ENCODE assay signal across 8 cellular contexts in genomic region chrX:154398668-154399526, GRCh38. TPM values are rescaled to one million over a fixed set of nuclear protein-coding genes. Genes with fewer than 3 reads are reported as not detected.
A peak's percentile ranks its signal among the peaks of the same experiment; 100 is the strongest.
DNase-seq lines count a peak whose midpoint lies in the region; ATAC-seq and TF ChIP-seq lines count a peak whose summit lies in the region.

No MANE protein-coding gene starts in this region.

- H3K9me3 Mint-ChIP-seq in activated CD4-positive, alpha-beta memory T cell treated with anti-CD3 and anti-CD28 coated beads for 36 hours, result no peaks in the 10 kb centered on the region

- ATAC-seq in HG03135 (IDR thresholded peaks at IDR 0.05; ENCODE audit: unreplicated experiment), result peak; percentile 22

- 1 to 46% methylated on average over 40 to 49 of the region's 49 CpGs for WGBS in lower leg skin, 2 donors

- H3K4me3 Mint-ChIP-seq in activated CD4-positive, alpha-beta memory T cell treated with anti-CD3 and anti-CD28 coated beads for 36 hours, result peak overlapping the region; percentile 91

- H3K4me1 Mint-ChIP-seq in activated CD4-positive, alpha-beta memory T cell treated with anti-CD3 and anti-CD28 coated beads for 36 hours (ENCODE audit: low read depth), result peaks cover 7% of the 10 kb centered on the region

- H3K27me3 Mint-ChIP-seq in activated CD4-positive, alpha-beta memory T cell treated with anti-CD3 and anti-CD28 coated beads for 36 hours, result no peaks in the 10 kb centered on the region

- TF ChIP-seq POLR2A in lower leg skin (IDR thresholded peaks at IDR 0.05), result no peak

- peak in 55 of 56 donors; percentile 57 to 87 (median 74) for TF ChIP-seq CTCF in dorsolateral prefrontal cortex (IDR thresholded peaks at IDR 0.05 in 54 of 56, conservative IDR thresholded peaks at IDR 0.05 in 2 of 56; ENCODE audit: low read depth in 1 of 56, partially characterized antibody in 56 of 56)
- TF ChIP-seq CTCF in lower leg skin (IDR thresholded peaks at IDR 0.05), result no peak

- intact Hi-C loops in activated CD4-positive, alpha-beta memory T cell treated with anti-CD3 and anti-CD28 coated beads for 36 hours (cut with micrococcal nuclease), result loop anchor here (5.0 kb wide), 2 partner anchors 38 to 472 kb away; partner anchors contain the start of genes ARHGAP4 and GDI1
- intact Hi-C loops in dorsolateral prefrontal cortex (cut with DNase I), result loop anchor here (5.0 kb wide), 2 partner anchors 33 to 38 kb away; partner anchors contain the start of gene GDI1 (in 1 of the 2)
- intact Hi-C loops in lower leg skin (cut with DNase I; ENCODE audit: low total_unique reads), result no loop called here

- H3K4me3 ChIP-seq in dorsolateral prefrontal cortex (peak overlapping the region; percentile 53 to 90 (median 74)), lower leg skin (ENCODE audit: low read depth, poor library complexity, severe bottlenecking) (peak overlapping the region; percentile 53)

- CTCF ChIA-PET in activated CD4-positive, alpha-beta memory T cell treated with anti-CD3 and anti-CD28 coated beads for 36 hours (lab: Charles Lee), result interaction anchor here (0.7 to 3.6 kb wide), 9 partner anchors 11 to 133 kb away, joined by 3 to 17 read pairs (median 4); partner anchors contain the start of genes FLNA and SLC10A3

- H3K27ac ChIP-seq in dorsolateral prefrontal cortex, result peak overlapping the region; percentile 86 to 99 (median 96)

- DNase-seq in EH (ENCODE audit: low read depth), result peak; percentile 84
- DNase-seq in NCI-H524 treated with DMSO at 0.1 percent for 48 hours (lab: John Stamatoyannopoulos, UW), result peak; percentile 42
- DNase-seq in activated CD4-positive, alpha-beta memory T cell treated with anti-CD3 and anti-CD28 coated beads for 36 hours, result peak; percentile 90
- peak; percentile 67 to 86 (median 80) for DNase-seq in dorsolateral prefrontal cortex
- peak; percentile 84 to 96 for DNase-seq in lower leg skin (ENCODE audit: low spot score in 2 of 2)
- peak; percentile 80 for DNase-seq in stimulated activated CD4-positive, alpha-beta T cell treated with anti-CD3 and anti-CD28 coated beads, Interleukin-4, amount 100 ng/mL, for 1 hour
- no peak for DNase-seq in AG08396 (ENCODE audit: low spot score)

- H3K36me3 Mint-ChIP-seq in activated CD4-positive, alpha-beta memory T cell treated with anti-CD3 and anti-CD28 coated beads for 36 hours, result peaks cover 34% of the 10 kb centered on the region

- POLR2A ChIA-PET in activated CD4-positive, alpha-beta memory T cell treated with anti-CD3 and anti-CD28 coated beads for 36 hours (lab: Charles Lee), result interaction anchor here (0.5 to 6.2 kb wide), 15 partner anchors 10 to 432 kb away, joined by 3 to 35 read pairs (median 3); partner anchors contain the start of genes EMD, SLC10A3 and TAFAZZIN

- peak overlapping the region; percentile 100 for H3K27ac Mint-ChIP-seq in activated CD4-positive, alpha-beta memory T cell treated with anti-CD3 and anti-CD28 coated beads for 36 hours

- H3K27me3 ChIP-seq in dorsolateral prefrontal cortex, result peaks cover 0 to 57% (median 4%) of the 10 kb centered on the region in 45 donors

RNA-seq across cellular contexts. Expression of gene RPL10, which starts 0.7 kb away (rescaled TPM):
- total RNA-seq in activated CD4-positive, alpha-beta memory T cell treated with anti-CD3 and anti-CD28 coated beads for 36 hours, result 1,000 to 10,000 TPM; 3,597 to 3,654 TPM
- total RNA-seq in dorsolateral prefrontal cortex (1,000 to 10,000 TPM in 1 of 120 experiments, 100 to 1,000 TPM in 119; 412 to 1,036 (median 652) TPM), lower leg skin (1,000 to 10,000 TPM; 3,266 to 8,500 (median 5,564) TPM)

RNA-seq across cellular contexts. Expression of gene DNASE1L1, which starts 10.2 kb away (rescaled TPM):
- 10 to 100 TPM; 12.5 to 13.3 TPM for total RNA-seq in activated CD4-positive, alpha-beta memory T cell treated with anti-CD3 and anti-CD28 coated beads for 36 hours
- total RNA-seq in dorsolateral prefrontal cortex (10 to 100 TPM in 118 of 120 experiments, 1 to 10 TPM in 2; 8.0 to 29.0 (median 17.4) TPM), lower leg skin (10 to 100 TPM; 10.5 to 28.5 (median 16.9) TPM)

RNA-seq across cellular contexts. Expression of gene TAFAZZIN, which starts 12.4 kb away (rescaled TPM):
- total RNA-seq in activated CD4-positive, alpha-beta memory T cell treated with anti-CD3 and anti-CD28 coated beads for 36 hours, result 10 to 100 TPM; 58.6 to 66.4 TPM
- 100 to 1,000 TPM in 4 of 120 experiments, 10 to 100 TPM in 116; 35.6 to 127 (median 62.3) TPM for total RNA-seq in dorsolateral prefrontal cortex
- 10 to 100 TPM; 34.1 to 89.6 (median 49.0) TPM for total RNA-seq in lower leg skin

RNA-seq across cellular contexts. Expression of gene EMD, which starts 19.8 kb away (rescaled TPM):
- 10 to 100 TPM; 75.8 to 79.1 TPM for total RNA-seq in activated CD4-positive, alpha-beta memory T cell treated with anti-CD3 and anti-CD28 coated beads for 36 hours
- total RNA-seq in dorsolateral prefrontal cortex (10 to 100 TPM; 21.9 to 72.7 (median 41.5) TPM), lower leg skin (10 to 100 TPM; 43.4 to 67.0 (median 52.1) TPM)

RNA-seq across cellular contexts. Expression of gene FLNA, which starts 24.5 kb away (rescaled TPM):
- total RNA-seq in activated CD4-positive, alpha-beta memory T cell treated with anti-CD3 and anti-CD28 coated beads for 36 hours, result 1,000 to 10,000 TPM; 1,023 to 1,032 TPM
- total RNA-seq in dorsolateral prefrontal cortex (100 to 1,000 TPM in 68 of 120 experiments, 10 to 100 TPM in 52; 48.9 to 557 (median 107) TPM), lower leg skin (100 to 1,000 TPM; 278 to 636 (median 365) TPM)

Comparison
In these comparisons a context has a peak if more than half of its experiments do, and no peak if none do; other contexts are left out.
1. CTCF ChIP-seq: peak in dorsolateral prefrontal cortex (55 of 56); none in lower leg skin (0 of 3).